ENCODE assay signal across 32 cellular contexts in the genomic region with DNA sequence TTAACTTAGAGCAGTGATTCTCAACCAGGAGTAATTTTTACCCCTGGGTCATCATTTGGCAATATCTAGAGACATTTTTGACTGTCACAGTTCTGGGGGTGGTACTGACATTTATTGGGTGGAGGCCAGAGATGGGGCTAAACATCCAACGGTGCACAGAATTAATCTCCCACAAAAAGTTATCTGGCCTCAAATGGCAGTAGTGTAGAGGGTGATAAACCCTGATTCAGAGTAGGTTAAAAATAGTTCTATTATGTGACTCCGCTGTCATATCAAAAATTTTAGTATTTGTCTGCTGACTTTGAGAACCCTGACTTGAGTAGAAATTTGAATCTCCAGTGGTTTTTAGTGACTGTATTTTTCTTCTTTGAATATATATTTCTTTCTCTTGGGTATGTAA.
"Had no signal": no experiment of that assay in that cellular context is flagged by ENCODE, and none has a peak within 500 bp of the region (broad histone marks: within the 10 kb centered on the region; RNA-seq: fewer than 3 reads in every experiment).

No MANE protein-coding gene starts in this region.

- H3K27ac ChIP-seq: brain microvascular endothelial cell, PC-9, RWPE1, SJCRH30, SK-N-MC, VCaP had no signal

- H3K9me3 ChIP-seq: SJCRH30 had no signal

- DNase-seq: activated B cell treated with CpG ODN at 0.5 μM for 24 hours; activated CD4-positive, alpha-beta memory T cell treated with anti-CD3 and anti-CD28 coated beads for 36 hours; activated CD4-positive, alpha-beta T cell treated with anti-CD3 and anti-CD28 coated beads for 4 hours; activated CD4-positive, alpha-beta T cell treated with anti-CD3 and anti-CD28 coated beads, Interleukin-2, amount 50 U/mL, for 1 hour; activated CD4-positive, CD25-positive, alpha-beta regulatory T cell treated with anti-CD3 and anti-CD28 coated beads, Interleukin-2, amount 50 U/mL, for 72 hours; activated CD8-positive, alpha-beta memory T cell treated with anti-CD3 and anti-CD28 coated beads, Interleukin-2, amount 50 U/mL, for 4 hours; activated effector memory CD4-positive, alpha-beta T cell treated with Interleukin-2 at 50 U/mL for 16 hours; activated naive CD4-positive, alpha-beta T cell treated with anti-CD3 and anti-CD28 coated beads, Interleukin-2, amount 50 U/mL, for 16 hours; activated naive CD8-positive, alpha-beta T cell treated with anti-CD3 and anti-CD28 coated beads for 36 hours; activated T-cell treated with anti-CD3 and anti-CD28 coated beads for 4 hours; activated T-cell treated with anti-CD3 and anti-CD28 coated beads, Interleukin-2, amount 50 U/mL, for 4 hours; amniotic stem cell; aorta; brain microvascular endothelial cell; NCI-H1092 treated with DMSO at 0.1 percent for 48 hours; NCI-H1417; NCI-H146; NCI-H187; NCI-H2029 treated with DMSO at 0.1 percent for 48 hours; NCI-H2107; NCI-H2171; NCI-H510A; NCI-H526; NCI-H748 treated with DMSO at 0.1 percent for 48 hours; NK-92 treated with Interleukin-12 subunit alpha and Interleukin-12 subunit beta, amount 100 ng/mL, for 24 hours; PC-9; SHP77; SJCRH30; T1000 had no signal

- ATAC-seq: activated T-cell treated with anti-CD3 and anti-CD28 coated beads, Interleukin-2, amount 50 U/mL, for 4 hours had no signal

- H3K27me3 ChIP-seq: brain microvascular endothelial cell, SJCRH30 had no signal

- H3K4me3 ChIP-seq: PC-9, SJCRH30, SK-N-MC had no signal

- H3K4me1 ChIP-seq: SJCRH30 had no signal
